8 cellular contexts compared by ENCODE assay signal in the genomic region with DNA sequence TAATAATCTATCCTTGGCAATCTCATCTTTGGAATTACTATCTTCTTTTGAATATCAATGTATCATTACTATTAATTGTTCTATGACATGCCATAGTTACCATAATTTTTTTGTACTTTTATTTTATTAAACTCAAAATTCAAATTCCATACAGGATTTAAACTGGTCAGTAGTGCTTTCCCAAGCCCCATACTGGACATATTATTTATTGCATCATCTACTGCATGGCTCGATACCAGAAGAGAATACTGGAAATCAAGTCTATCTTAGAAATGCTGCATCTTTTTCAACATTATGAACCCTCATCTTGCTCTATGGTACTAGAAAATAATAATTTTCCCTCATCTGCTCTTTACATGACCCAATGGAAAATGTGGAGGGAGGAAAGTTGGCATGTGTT. TPM values are rescaled to one million over a fixed set of nuclear protein-coding genes. Genes with fewer than 3 reads are reported as not detected.
"Had no signal": no experiment of that assay in that cellular context is flagged by ENCODE, and none has a peak within 500 bp of the region (broad histone marks: within the 10 kb centered on the region; RNA-seq: fewer than 3 reads in every experiment).

No MANE protein-coding gene starts in this region.

- H3K4me3 Mint-ChIP-seq: GM23338, H9, IgD-negative memory B cell had no signal

- H3K4me2 ChIP-seq: GM23338 had no signal

- H3K36me3 Mint-ChIP-seq: IgD-negative memory B cell had no signal

- H3K4me1 Mint-ChIP-seq: GM23338, H9, IgD-negative memory B cell had no signal

- H3K4me3 ChIP-seq: GM23338 had no signal

- DNase-seq: H9, KBM-7 had no signal

- H3K27ac ChIP-seq: HL-60 had no signal

- H2AFZ ChIP-seq: GM23338 had no signal

- ATAC-seq: GM23338 had no signal

- H3K27ac Mint-ChIP-seq: GM23338, H9, IgD-negative memory B cell had no signal

- H3K9me3 Mint-ChIP-seq: GM23338, H9, HFFc6, IgD-negative memory B cell had no signal

RNA-seq across cellular contexts. Expression of a gene that starts 9.4 kb away (rescaled TPM):
- total RNA-seq: HT1080 had no signal
- polyA plus RNA-seq: H1, IgD-negative memory B cell had no signal
